Comparison of ENCODE assay signal across 19 cellular contexts in the genomic region with DNA sequence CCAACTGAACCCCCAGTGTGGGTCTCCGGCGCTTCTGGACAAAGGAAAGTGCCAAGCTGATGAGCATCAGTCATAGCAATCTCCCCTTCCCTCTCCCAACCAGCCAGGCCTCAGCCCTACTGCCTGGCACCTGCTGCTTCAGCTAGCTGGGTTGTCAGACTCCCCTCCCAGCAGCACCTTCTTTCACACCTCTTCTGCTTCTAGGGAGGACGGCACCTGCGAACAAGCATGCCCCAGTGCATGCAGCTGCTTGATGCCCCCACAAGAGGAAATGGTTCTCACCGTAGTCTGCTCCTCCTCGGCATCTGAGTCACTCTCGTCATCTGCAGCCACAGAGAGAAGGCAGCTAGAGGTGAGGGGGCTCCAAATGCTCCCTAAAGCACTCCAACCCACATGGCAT. TPM values are rescaled to one million over a fixed set of nuclear protein-coding genes. Genes with fewer than 3 reads are reported as not detected.
DNase-seq lines count a peak whose midpoint lies in the region; ATAC-seq lines count a peak whose summit lies in the region.
"Had no signal": no experiment of that assay in that cellular context is flagged by ENCODE, and none has a peak within 500 bp of the region (broad histone marks: within the 10 kb centered on the region; RNA-seq: fewer than 3 reads in every experiment).

No MANE protein-coding gene starts in this region.

- no peaks in the 10 kb centered on the region for H3K4me1 ChIP-seq in neuronal stem cell (ENCODE audit: control insufficient read depth in 2 of 2, insufficient read depth in 1 of 2, low read depth in 1 of 2, low read length in 2 of 2)
- H3K4me1 ChIP-seq: A549 had no signal

- H2BK15ac ChIP-seq in neuronal stem cell (ENCODE audit: low read length) = no peak overlapping the region

- peak overlapping the region in 1 of 2 donors; percentile 34 for H3K27ac Mint-ChIP-seq in stimulated activated naive CD8-positive, alpha-beta T cell treated with anti-CD3 and anti-CD28 coated beads, Interleukin-15, amount 100 ng/mL, for 72 hours
- H3K27ac Mint-ChIP-seq in central memory CD8-positive, alpha-beta T cell (ENCODE audit: low read depth) = peak overlapping the region; percentile 86
- H3K27ac Mint-ChIP-seq in activated CD4-positive, alpha-beta T cell treated with anti-CD3 and anti-CD28 coated beads, Interleukin-2, amount 10 ng/mL, durations not matched to agents 24 days and 14 days = no peak overlapping the region
- H3K27ac Mint-ChIP-seq: CD4-positive, alpha-beta T cell; HFFc6 had no signal

- H3K18ac ChIP-seq in neuronal stem cell (ENCODE audit: low read length) = no peak overlapping the region

- no peak overlapping the region for H3K4me3 Mint-ChIP-seq in stimulated activated naive CD8-positive, alpha-beta T cell treated with anti-CD3 and anti-CD28 coated beads, Interleukin-15, amount 100 ng/mL, for 72 hours
- H3K4me3 Mint-ChIP-seq in central memory CD8-positive, alpha-beta T cell = no peak overlapping the region
- H3K4me3 Mint-ChIP-seq in activated CD4-positive, alpha-beta T cell treated with anti-CD3 and anti-CD28 coated beads, Interleukin-2, amount 10 ng/mL, durations not matched to agents 24 days and 14 days = no peak overlapping the region
- H3K4me3 Mint-ChIP-seq: CD4-positive, alpha-beta T cell; HFFc6 had no signal

- H3K9me3 Mint-ChIP-seq in stimulated activated naive CD8-positive, alpha-beta T cell treated with anti-CD3 and anti-CD28 coated beads, Interleukin-15, amount 100 ng/mL, for 72 hours = no peaks in the 10 kb centered on the region
- no peaks in the 10 kb centered on the region for H3K9me3 Mint-ChIP-seq in central memory CD8-positive, alpha-beta T cell
- H3K9me3 Mint-ChIP-seq in activated CD4-positive, alpha-beta T cell treated with anti-CD3 and anti-CD28 coated beads, Interleukin-2, amount 10 ng/mL, durations not matched to agents 24 days and 14 days = no peaks in the 10 kb centered on the region
- H3K9me3 Mint-ChIP-seq: CD4-positive, alpha-beta T cell; HFFc6 had no signal

- H3K36me3 ChIP-seq in neuronal stem cell (replicated peaks in 1 of 2; ENCODE audit: control insufficient read depth in 2 of 2, insufficient read depth in 2 of 2, low read length in 2 of 2) = peaks cover 52 to 95% of the 10 kb centered on the region in 2 donors

- no peak overlapping the region for H2BK12ac ChIP-seq in neuronal stem cell (ENCODE audit: low read length)

- no peak overlapping the region for H4K91ac ChIP-seq in neuronal stem cell (ENCODE audit: low read depth, low read length, poor library complexity)

- H3K23ac ChIP-seq in neuronal stem cell (ENCODE audit: low read depth, low read length, poor library complexity) = peak overlapping the region; percentile 2

- no peaks in the 10 kb centered on the region for H3K79me1 ChIP-seq in neuronal stem cell (ENCODE audit: low read depth, low read length)

- H2AK5ac ChIP-seq in neuronal stem cell (ENCODE audit: low read depth, low read length) = no peak overlapping the region

- no CpG with 5 or more reads among the region's 7 CpGs for WGBS in neuronal stem cell (ENCODE audit: extremely low coverage in 2 of 2, insufficient read length in 2 of 2, insufficient replicate concordance in 1 of 2), 2 donors

- H2BK5ac ChIP-seq in neuronal stem cell (ENCODE audit: low read length) = no peak overlapping the region

- no peaks in the 10 kb centered on the region for H3K27me3 ChIP-seq in neuronal stem cell (ENCODE audit: control insufficient read depth in 3 of 3, insufficient read depth in 3 of 3, low read depth in 1 of 3, low read length in 3 of 3)

- no peak overlapping the region for H3K9ac ChIP-seq in neuronal stem cell (ENCODE audit: low read depth, low read length, poor library complexity)

- H3K4ac ChIP-seq in neuronal stem cell (ENCODE audit: low read length) = peak overlapping the region; percentile 60

- H3K27me3 Mint-ChIP-seq in stimulated activated naive CD8-positive, alpha-beta T cell treated with anti-CD3 and anti-CD28 coated beads, Interleukin-15, amount 100 ng/mL, for 72 hours = no peaks in the 10 kb centered on the region
- no peaks in the 10 kb centered on the region for H3K27me3 Mint-ChIP-seq in central memory CD8-positive, alpha-beta T cell
- no peaks in the 10 kb centered on the region for H3K27me3 Mint-ChIP-seq in activated CD4-positive, alpha-beta T cell treated with anti-CD3 and anti-CD28 coated beads, Interleukin-2, amount 10 ng/mL, durations not matched to agents 24 days and 14 days
- H3K27me3 Mint-ChIP-seq: CD4-positive, alpha-beta T cell had no signal

- ATAC-seq in stimulated activated naive CD8-positive, alpha-beta T cell treated with anti-CD3 and anti-CD28 coated beads, Interleukin-15, Interleukin-2, amounts not matched to agents 100 U/mL and 50 U/mL, for 24 hours = peak; percentile 19
- ATAC-seq in stimulated activated naive CD8-positive, alpha-beta T cell treated with anti-CD3 and anti-CD28 coated beads, Interleukin-15, amount 100 ng/mL, for 72 hours = no peak
- ATAC-seq in central memory CD8-positive, alpha-beta T cell (replicated peaks; ENCODE audit: extremely low read depth, poor library complexity, severe bottlenecking) = peak; percentile 88
- ATAC-seq in GM19023 (IDR thresholded peaks at IDR 0.05; ENCODE audit: unreplicated experiment) (no peak), GM18858 (IDR thresholded peaks at IDR 0.05; ENCODE audit: unreplicated experiment) (no peak)
- ATAC-seq: A549, HCT116 had no signal

- no peak overlapping the region for H3K4me2 ChIP-seq in neuronal stem cell (ENCODE audit: insufficient read depth, low read length, poor library complexity, severe bottlenecking)
- H3K4me2 ChIP-seq: A549 had no signal

- no peak overlapping the region for H3K14ac ChIP-seq in neuronal stem cell (ENCODE audit: low read length)

- no peak overlapping the region for H4K8ac ChIP-seq in neuronal stem cell (ENCODE audit: low read depth, low read length)

- no peak for DNase-seq in stimulated activated naive CD8-positive, alpha-beta T cell treated with anti-CD3 and anti-CD28 coated beads, Interleukin-15, Interleukin-2, amounts not matched to agents 100 U/mL and 50 U/mL, for 24 hours
- DNase-seq in stimulated activated naive CD8-positive, alpha-beta T cell treated with anti-CD3 and anti-CD28 coated beads, Interleukin-15, amount 100 ng/mL, for 72 hours = no peak
- peak in 1 of 2 donors; percentile 33 for DNase-seq in central memory CD8-positive, alpha-beta T cell (ENCODE audit: low spot score in 2 of 2)
- DNase-seq in neuronal stem cell (ENCODE audit: low spot score) (no peak), NCI-H1417 treated with DMSO at 0.1 percent for 48 hours (lab: John Stamatoyannopoulos, UW) (no peak)
- no peak for DNase-seq in activated CD4-positive, alpha-beta T cell treated with anti-CD3 and anti-CD28 coated beads, Interleukin-2, amount 10 ng/mL, durations not matched to agents 24 days and 14 days
- DNase-seq: AML-193; CD4-positive, alpha-beta T cell; DMS153; DMS79; GDM1; GOT3; H7; HFFc6 had no signal

- H2BK120ac ChIP-seq in neuronal stem cell (ENCODE audit: low read depth, low read length) = no peak overlapping the region

- H3K9me3 ChIP-seq in neuronal stem cell (replicated peaks in 1 of 2; ENCODE audit: control insufficient read depth in 2 of 2, insufficient read depth in 1 of 2, low read depth in 1 of 2, low read length in 2 of 2) = peaks cover 0 to 1% of the 10 kb centered on the region in 2 donors
- H3K9me3 ChIP-seq: A549 had no signal

- no peak overlapping the region for H3K4me3 ChIP-seq in neuronal stem cell (ENCODE audit: low read length in 2 of 2)
- H3K4me3 ChIP-seq: A549 had no signal

- no peak overlapping the region for H2AFZ ChIP-seq in neuronal stem cell (ENCODE audit: low read length)

- no peaks in the 10 kb centered on the region for H3K4me1 Mint-ChIP-seq in stimulated activated naive CD8-positive, alpha-beta T cell treated with anti-CD3 and anti-CD28 coated beads, Interleukin-15, amount 100 ng/mL, for 72 hours
- H3K4me1 Mint-ChIP-seq in central memory CD8-positive, alpha-beta T cell = no peaks in the 10 kb centered on the region
- H3K4me1 Mint-ChIP-seq in activated CD4-positive, alpha-beta T cell treated with anti-CD3 and anti-CD28 coated beads, Interleukin-2, amount 10 ng/mL, durations not matched to agents 24 days and 14 days = no peaks in the 10 kb centered on the region

- H3K27ac ChIP-seq in neuronal stem cell (replicated peaks; ENCODE audit: low read length) = no peak overlapping the region
- H3K27ac ChIP-seq: 22Rv1, A549 had no signal

- peaks cover 56% of the 10 kb centered on the region for H3K36me3 Mint-ChIP-seq in central memory CD8-positive, alpha-beta T cell (ENCODE audit: insufficient read depth)
- H3K36me3 Mint-ChIP-seq in activated CD4-positive, alpha-beta T cell treated with anti-CD3 and anti-CD28 coated beads, Interleukin-2, amount 10 ng/mL, durations not matched to agents 24 days and 14 days (ENCODE audit: low read depth) = peaks cover 58% of the 10 kb centered on the region

- intact Hi-C loops in activated CD4-positive, alpha-beta T cell treated with anti-CD3 and anti-CD28 coated beads, Interleukin-2, amount 10 ng/mL, durations not matched to agents 24 days and 14 days (cut with micrococcal nuclease) = no loop called here

RNA-seq across cellular contexts. Expression of a gene that starts 25.4 kb away (rescaled TPM):
- 16.1 TPM for polyA plus RNA-seq in neuronal stem cell (2013, experiment 1 of 2)
- polyA plus RNA-seq in neuronal stem cell (2013, experiment 2 of 2) = 16.1 TPM
- 66.6 and 68.1 TPM in 2 replicates for total RNA-seq in activated CD4-positive, alpha-beta T cell treated with anti-CD3 and anti-CD28 coated beads, Interleukin-2, amount 10 ng/mL, durations not matched to agents 24 days and 14 days

RNA-seq across cellular contexts. Expression of a gene that starts 48.1 kb away (rescaled TPM):
- 1.1 TPM for polyA plus RNA-seq in neuronal stem cell (2013, experiment 1 of 2)
- 1.0 TPM for polyA plus RNA-seq in neuronal stem cell (2013, experiment 2 of 2)
- 7.9 TPM in 2 replicates for total RNA-seq in activated CD4-positive, alpha-beta T cell treated with anti-CD3 and anti-CD28 coated beads, Interleukin-2, amount 10 ng/mL, durations not matched to agents 24 days and 14 days
- total RNA-seq: HFFc6 had no signal

RNA-seq across cellular contexts. Expression of a gene that starts 52.8 kb away (rescaled TPM):
- polyA plus RNA-seq in neuronal stem cell (2013, experiment 1 of 2) = 268 TPM
- 269 TPM for polyA plus RNA-seq in neuronal stem cell (2013, experiment 2 of 2)
- 45.9 and 46.5 TPM in 2 replicates for total RNA-seq in activated CD4-positive, alpha-beta T cell treated with anti-CD3 and anti-CD28 coated beads, Interleukin-2, amount 10 ng/mL, durations not matched to agents 24 days and 14 days

Comparison
In these comparisons a context has a peak if more than half of its experiments do, and no peak if none do; other contexts are left out.
1. ATAC-seq: peak in stimulated activated naive CD8-positive, alpha-beta T cell treated with anti-CD3 and anti-CD28 coated beads, Interleukin-15, Interleukin-2, amounts not matched to agents 100 U/mL and 50 U/mL, for 24 hours (single experiment) and central memory CD8-positive, alpha-beta T cell (single experiment); none in stimulated activated naive CD8-positive, alpha-beta T cell treated with anti-CD3 and anti-CD28 coated beads, Interleukin-15, amount 100 ng/mL, for 72 hours (single experiment), GM19023 (single experiment) and GM18858 (single experiment).